ENCODE assay signal across 8 cellular contexts in the genomic region with DNA sequence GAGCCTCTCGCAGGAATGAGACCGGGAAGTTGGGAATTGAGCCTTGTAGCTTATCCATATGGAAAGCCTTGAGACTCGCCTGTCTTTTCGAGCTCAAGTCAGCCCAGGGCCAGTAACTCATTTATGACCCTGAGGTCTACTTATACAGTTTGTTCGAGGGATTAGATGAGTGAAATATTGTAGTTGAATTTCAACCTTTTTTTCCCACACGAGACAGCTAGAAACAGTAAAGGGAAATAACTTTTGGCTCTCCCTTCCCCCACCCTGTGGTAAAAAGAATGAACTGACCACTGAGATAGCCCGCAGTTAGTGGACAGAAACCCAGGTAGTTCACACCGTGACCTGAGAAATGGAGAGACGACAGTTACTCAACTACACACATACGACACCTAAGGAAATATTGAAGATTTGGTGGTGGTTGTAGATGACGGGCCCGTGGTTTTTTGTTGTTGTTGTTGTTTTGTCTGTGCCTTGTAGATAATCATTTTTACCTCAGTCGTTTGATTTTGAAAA.
DNase-seq lines count a peak whose midpoint lies in the region; ATAC-seq and TF ChIP-seq lines count a peak whose summit lies in the region.

No MANE protein-coding gene starts in this region.

- no peaks in the 10 kb centered on the region for H3K9me3 Mint-ChIP-seq in activated naive CD4-positive, alpha-beta T cell treated with anti-CD3 and anti-CD28 coated beads, Interleukin-2, amount 10 ng/mL, durations not matched to agents 7 days and 5 days

- CTCF ChIA-PET in activated naive CD4-positive, alpha-beta T cell treated with anti-CD3 and anti-CD28 coated beads, Interleukin-2, amount 10 ng/mL, durations not matched to agents 7 days and 5 days (lab: Charles Lee) = interaction anchor here (1.0 to 1.9 kb wide), 5 partner anchors 9 to 199 kb away, joined by 3 to 5 read pairs (median 4); a partner anchor contains a TSS

- H3K36me3 ChIP-seq in neuron (ENCODE audit: insufficient read depth, low read length) = peaks cover 19% of the 10 kb centered on the region

- no peak for TF ChIP-seq CTCF in epithelial cell of esophagus (IDR thresholded peaks at IDR 0.05; ENCODE audit: insufficient read depth, low read depth, low read length, missing control alignments)

- DNase-seq in activated naive CD4-positive, alpha-beta T cell treated with anti-CD3 and anti-CD28 coated beads, Interleukin-2, amount 10 ng/mL, durations not matched to agents 7 days and 5 days = peak; percentile 26
- DNase-seq in activated naive CD4-positive, alpha-beta T cell treated with Interleukin-2 at 50 U/mL for 16 hours = no peak
- DNase-seq in epithelial cell of esophagus (ENCODE audit: low read depth) = peak; percentile 56
- DNase-seq in DMS79 treated with DMSO at 0.1 percent for 48 hours (lab: John Stamatoyannopoulos, UW) = no peak

- H3K36me3 Mint-ChIP-seq in activated naive CD4-positive, alpha-beta T cell treated with anti-CD3 and anti-CD28 coated beads, Interleukin-2, amount 10 ng/mL, durations not matched to agents 7 days and 5 days = peaks cover 49% of the 10 kb centered on the region

- peak overlapping the region; percentile 88 for H3K27ac Mint-ChIP-seq in activated naive CD4-positive, alpha-beta T cell treated with anti-CD3 and anti-CD28 coated beads, Interleukin-2, amount 10 ng/mL, durations not matched to agents 7 days and 5 days

- H3K4me3 ChIP-seq in epithelial cell of esophagus (ENCODE audit: low read length) = peak overlapping the region; percentile 88
- H3K4me3 ChIP-seq in neuron (ENCODE audit: low read length) = peak overlapping the region; percentile 97

- no peaks in the 10 kb centered on the region for H3K27me3 ChIP-seq in neuron (ENCODE audit: insufficient read depth, low read length)

- H3K27me3 Mint-ChIP-seq in activated naive CD4-positive, alpha-beta T cell treated with anti-CD3 and anti-CD28 coated beads, Interleukin-2, amount 10 ng/mL, durations not matched to agents 7 days and 5 days = no peaks in the 10 kb centered on the region

- H3K4me1 Mint-ChIP-seq in activated naive CD4-positive, alpha-beta T cell treated with anti-CD3 and anti-CD28 coated beads, Interleukin-2, amount 10 ng/mL, durations not matched to agents 7 days and 5 days = peaks cover 61% of the 10 kb centered on the region

- H3K4me1 ChIP-seq in neuron (ENCODE audit: insufficient read depth, low read length) = peaks cover 15% of the 10 kb centered on the region

- no peaks in the 10 kb centered on the region for H3K9me3 ChIP-seq in neuron (ENCODE audit: low read length)

- ATAC-seq in SK-N-SH treated with all-trans-retinoic acid at 6 μM for 48 hours (peak; percentile 7), GM21447 (IDR thresholded peaks at IDR 0.05; ENCODE audit: unreplicated experiment) (no peak), HG03108 (IDR thresholded peaks at IDR 0.05; ENCODE audit: unreplicated experiment) (no peak)

- H2AFZ ChIP-seq in neuron (ENCODE audit: low read depth, low read length) = peak overlapping the region; percentile 93

- peak overlapping the region; percentile 74 for H3K4me3 Mint-ChIP-seq in activated naive CD4-positive, alpha-beta T cell treated with anti-CD3 and anti-CD28 coated beads, Interleukin-2, amount 10 ng/mL, durations not matched to agents 7 days and 5 days

TF ChIP-seq in SK-N-SH treated with all-trans-retinoic acid at 6 μM for 48 hours, 23 proteins besides CTCF, POLR2A, EP300 and RAD21:
- TF ChIP-seq ZFP30 (CRISPR knock-in tag; IDR thresholded peaks at IDR 0.05) (no peak), ZFP3 (CRISPR knock-in tag; IDR thresholded peaks at IDR 0.05) (no peak), ZNF8 (CRISPR knock-in tag; IDR thresholded peaks at IDR 0.05) (no peak), SNAI2 (CRISPR knock-in tag; IDR thresholded peaks at IDR 0.05) (no peak)
TF ChIP-seq in SK-N-SH treated with all-trans-retinoic acid at 6 μM for 48 hours: peak in this region for 0.

Comparison
In these comparisons a context has a peak if more than half of its experiments do, and no peak if none do; other contexts are left out.
1. DNase-seq: peak in activated naive CD4-positive, alpha-beta T cell treated with anti-CD3 and anti-CD28 coated beads, Interleukin-2, amount 10 ng/mL, durations not matched to agents 7 days and 5 days (single experiment) and epithelial cell of esophagus (single experiment); none in activated naive CD4-positive, alpha-beta T cell treated with Interleukin-2 at 50 U/mL for 16 hours (single experiment) and DMS79 treated with DMSO at 0.1 percent for 48 hours (single experiment).